ENCODE assay signal across 10 cellular contexts in genomic region chr5:143923634-143924265, GRCh38.
DNase-seq lines count a peak whose midpoint lies in the region; ATAC-seq, FAIRE-seq and TF ChIP-seq lines count a peak whose summit lies in the region.
"Had no signal": no experiment of that assay in that cellular context is flagged by ENCODE, and none has a peak within 500 bp of the region (broad histone marks: within the 10 kb centered on the region; RNA-seq: fewer than 3 reads in every experiment).

No MANE protein-coding gene starts in this region.

- H3K27me3 ChIP-seq in keratinocyte (ENCODE audit: control insufficient read depth, extremely low read depth, insufficient read depth, low read length): no peaks in the 10 kb centered on the region

- H3K27me3 Mint-ChIP-seq in T-helper 2 cell treated with Interferon-gamma antibody and Interleukin-4, amounts not matched to agents 5 μg/mL and 100 μg/mL, for 36 hours (ENCODE audit: low read depth): no peaks in the 10 kb centered on the region
- H3K27me3 Mint-ChIP-seq: activated CD4-positive, alpha-beta T cell treated with anti-CD3 and anti-CD28 coated beads, Interleukin-2, amount 10 ng/mL, durations not matched to agents 7 days and 5 days had no signal

- H3K9ac ChIP-seq in keratinocyte (ENCODE audit: control insufficient read depth, extremely low read depth, insufficient read depth, low read length): no peak overlapping the region

- no peaks in the 10 kb centered on the region for H3K9me1 ChIP-seq in keratinocyte (ENCODE audit: control insufficient read depth, extremely low read depth, insufficient read depth, low read length)

- H3K4me3 ChIP-seq in keratinocyte (ENCODE audit: control insufficient read depth in 2 of 3, extremely low read depth in 1 of 3, insufficient read depth in 2 of 3, low read depth in 1 of 3, low read length in 3 of 3): no peak overlapping the region

- no peaks in the 10 kb centered on the region for H3K9me3 ChIP-seq in keratinocyte (ENCODE audit: control insufficient read depth, low read depth, low read length)

- dilution Hi-C loops in keratinocyte (cut with MboI; ENCODE audit: extremely low pct_ligation_motif_present, low sequenced_read_pairs): no loop called here

- peak overlapping the region; percentile 57 for H3K4me2 ChIP-seq in keratinocyte (ENCODE audit: control insufficient read depth, extremely low read depth, insufficient read depth, low read depth, low read length)

- FAIRE-seq in keratinocyte (lab: Jason Lieb, UNC): peak; percentile 87

- H3K4me1 Mint-ChIP-seq in T-helper 2 cell treated with Interferon-gamma antibody and Interleukin-4, amounts not matched to agents 5 μg/mL and 100 μg/mL, for 36 hours (ENCODE audit: low read depth): peaks cover 10% of the 10 kb centered on the region

- peak; percentile 47 for ATAC-seq in HG02623 (IDR thresholded peaks at IDR 0.05; ENCODE audit: unreplicated experiment)
- ATAC-seq in GM19397 (IDR thresholded peaks at IDR 0.05; ENCODE audit: unreplicated experiment): no peak

- H3K36me3 Mint-ChIP-seq in T-helper 2 cell treated with Interferon-gamma antibody and Interleukin-4, amounts not matched to agents 5 μg/mL and 100 μg/mL, for 36 hours (ENCODE audit: low read depth): no peaks in the 10 kb centered on the region

- peak overlapping the region; percentile 2 for H3K27ac ChIP-seq in keratinocyte (ENCODE audit: control insufficient read depth, insufficient read depth, low read length)

- in situ Hi-C loops in GM13977 (cut with MboI; ENCODE audit: low pct_unique_long_range_greater_than_20kb, low sequenced_read_pairs, unreplicated experiment): no loop called here

- H2AFZ ChIP-seq in keratinocyte (ENCODE audit: control insufficient read depth, low read length): no peak overlapping the region

- no peaks in the 10 kb centered on the region for H4K20me1 ChIP-seq in keratinocyte (ENCODE audit: control insufficient read depth, extremely low read depth, insufficient read depth, low read length)

- H3K27ac Mint-ChIP-seq in T-helper 2 cell treated with Interferon-gamma antibody and Interleukin-4, amounts not matched to agents 5 μg/mL and 100 μg/mL, for 36 hours: peak overlapping the region; percentile 33
- H3K27ac Mint-ChIP-seq: activated CD4-positive, alpha-beta T cell treated with anti-CD3 and anti-CD28 coated beads, Interleukin-2, amount 10 ng/mL, durations not matched to agents 7 days and 5 days had no signal

- peak; percentile 18 for DNase-seq in GM13977 (ENCODE audit: low spot score)
- DNase-seq in T-helper 2 cell treated with Interferon-gamma antibody and Interleukin-4, amounts not matched to agents 5 μg/mL and 100 μg/mL, for 36 hours (ENCODE audit: low spot score): no peak
- no peak for DNase-seq in keratinocyte (ENCODE audit: low read depth, low spot score)
- no peak for DNase-seq in Kasumi-1 (lab: John Stamatoyannopoulos, UW)
- no peak for DNase-seq in midbrain (lab: John Stamatoyannopoulos, UW)
- no peak for DNase-seq in NCI-H2081 treated with DMSO at 0.1 percent for 48 hours (lab: John Stamatoyannopoulos, UW)
- DNase-seq: activated CD4-positive, alpha-beta T cell treated with anti-CD3 and anti-CD28 coated beads, Interleukin-2, amount 10 ng/mL, durations not matched to agents 7 days and 5 days; DND-41 had no signal

- TF ChIP-seq CTCF in GM13977 (IDR thresholded peaks at IDR 0.05; ENCODE audit: extremely low read depth, insufficient read depth, missing control alignments): no peak
- no peak for TF ChIP-seq CTCF in keratinocyte (optimal IDR thresholded peaks at IDR 0.05 in 1 of 3, IDR thresholded peaks at IDR 0.05 in 1 of 3, conservative IDR thresholded peaks at IDR 0.05 in 1 of 3; ENCODE audit: extremely low read depth in 1 of 3, insufficient read depth in 2 of 3, low read length in 3 of 3)

- no peaks in the 10 kb centered on the region for H3K36me3 ChIP-seq in keratinocyte (ENCODE audit: control insufficient read depth in 2 of 2, extremely low read depth in 1 of 2, insufficient read depth in 2 of 2, low read length in 2 of 2)

- no peak overlapping the region for H3K4me3 Mint-ChIP-seq in T-helper 2 cell treated with Interferon-gamma antibody and Interleukin-4, amounts not matched to agents 5 μg/mL and 100 μg/mL, for 36 hours
- H3K4me3 Mint-ChIP-seq: activated CD4-positive, alpha-beta T cell treated with anti-CD3 and anti-CD28 coated beads, Interleukin-2, amount 10 ng/mL, durations not matched to agents 7 days and 5 days had no signal

- no peaks in the 10 kb centered on the region for H3K79me2 ChIP-seq in keratinocyte (ENCODE audit: control insufficient read depth, insufficient read depth, low read length)

- no peaks in the 10 kb centered on the region for H3K9me3 Mint-ChIP-seq in T-helper 2 cell treated with Interferon-gamma antibody and Interleukin-4, amounts not matched to agents 5 μg/mL and 100 μg/mL, for 36 hours
- H3K9me3 Mint-ChIP-seq: activated CD4-positive, alpha-beta T cell treated with anti-CD3 and anti-CD28 coated beads, Interleukin-2, amount 10 ng/mL, durations not matched to agents 7 days and 5 days had no signal

- peaks cover 37% of the 10 kb centered on the region for H3K4me1 ChIP-seq in keratinocyte (ENCODE audit: control insufficient read depth, extremely low read depth, insufficient read depth, low read length)
